ENCODE assay signal across 1 cellular context in genomic region chr14:19878029-19878642, GRCh38.
TF ChIP-seq lines count a peak whose summit lies in the region.

No MANE protein-coding gene starts in this region.

TF ChIP-seq in HCT116, 20 proteins besides CTCF, POLR2A, EP300 and RAD21 (continued from another document):
- TF ChIP-seq REST (IDR thresholded peaks at IDR 0.05; ENCODE audit: low read depth) (no peak), ELF1 (IDR thresholded peaks at IDR 0.05; ENCODE audit: borderline replicate concordance, low read depth) (no peak), EZH2phosphoT487 (IDR thresholded peaks at IDR 0.05; ENCODE audit: borderline replicate concordance) (no peak), TCF7L2 (IDR thresholded peaks at IDR 0.05; ENCODE audit: borderline replicate concordance, extremely low read depth, insufficient read depth, insufficient read length) (no peak), EGR1 (IDR thresholded peaks at IDR 0.05; ENCODE audit: low read depth) (no peak), ZNF274 (IDR thresholded peaks at IDR 0.05; ENCODE audit: low read depth, low read length) (no peak), EZH2 (IDR thresholded peaks at IDR 0.05) (no peak), SP1 (IDR thresholded peaks at IDR 0.05; ENCODE audit: low read depth) (no peak), JUND (IDR thresholded peaks at IDR 0.05) (no peak), SIN3A (IDR thresholded peaks at IDR 0.05; ENCODE audit: low read depth) (no peak), FOSL1 (IDR thresholded peaks at IDR 0.05; ENCODE audit: low read depth) (no peak)
